1 cellular context compared by ENCODE assay signal in genomic region chr5:168269950-168270349, GRCh38.
TF ChIP-seq lines count a peak whose summit lies in the region.

No MANE protein-coding gene starts in this region.

TF ChIP-seq in H1, 55 proteins besides CTCF, POLR2A, EP300 and RAD21 (continued from another document):
- TF ChIP-seq RFX5 (IDR thresholded peaks at IDR 0.05; ENCODE audit: borderline replicate concordance, low read depth, low read length) (no peak), CEBPB (IDR thresholded peaks at IDR 0.05; ENCODE audit: low read depth, low read length) (no peak), KDM5A (IDR thresholded peaks at IDR 0.05; ENCODE audit: low read length) (no peak), MAFK (IDR thresholded peaks at IDR 0.05; ENCODE audit: low read depth, low read length) (no peak), ZNF274 (IDR thresholded peaks at IDR 0.05; ENCODE audit: borderline replicate concordance, extremely low read depth, low read length) (no peak), CBX5 (IDR thresholded peaks at IDR 0.05; ENCODE audit: low read depth, low read length) (no peak)
